1 cellular context compared by ENCODE assay signal in the genomic region with DNA sequence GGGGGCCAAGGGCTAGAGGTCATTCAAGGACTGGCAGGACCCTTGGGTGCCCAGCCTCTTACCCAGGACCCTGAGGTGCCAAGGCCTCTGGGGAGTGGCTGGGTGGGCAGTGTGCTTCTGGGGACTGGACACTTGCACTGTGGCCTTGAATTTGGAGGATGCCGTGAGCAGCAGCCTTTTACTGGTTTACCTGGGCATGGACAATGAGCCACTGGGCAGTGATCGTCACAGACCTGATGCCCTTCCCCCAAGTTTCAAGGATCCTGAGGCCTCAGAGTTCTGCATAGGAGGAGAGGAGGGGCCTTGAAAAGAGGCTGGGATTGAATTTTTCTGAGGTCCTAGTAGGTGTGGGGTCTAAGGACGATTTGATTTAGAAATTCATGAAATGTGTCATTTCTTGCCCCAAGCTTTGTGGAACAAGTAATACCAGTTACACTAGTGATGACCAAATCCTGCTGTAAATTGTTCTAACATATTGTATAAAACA.
TF ChIP-seq lines count a peak whose summit lies in the region.

No MANE protein-coding gene starts in this region.

TF ChIP-seq in GM23338, 12 proteins besides CTCF, POLR2A, EP300 and RAD21 (continued from another document):
- TF ChIP-seq, protein P1, sequence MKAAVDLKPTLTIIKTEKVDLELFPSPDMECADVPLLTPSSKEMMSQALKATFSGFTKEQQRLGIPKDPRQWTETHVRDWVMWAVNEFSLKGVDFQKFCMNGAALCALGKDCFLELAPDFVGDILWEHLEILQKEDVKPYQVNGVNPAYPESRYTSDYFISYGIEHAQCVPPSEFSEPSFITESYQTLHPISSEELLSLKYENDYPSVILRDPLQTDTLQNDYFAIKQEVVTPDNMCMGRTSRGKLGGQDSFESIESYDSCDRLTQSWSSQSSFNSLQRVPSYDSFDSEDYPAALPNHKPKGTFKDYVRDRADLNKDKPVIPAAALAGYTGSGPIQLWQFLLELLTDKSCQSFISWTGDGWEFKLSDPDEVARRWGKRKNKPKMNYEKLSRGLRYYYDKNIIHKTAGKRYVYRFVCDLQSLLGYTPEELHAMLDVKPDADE (IDR thresholded peaks at IDR 0.05): no peak
- TF ChIP-seq STAT1 (IDR thresholded peaks at IDR 0.05; ENCODE audit: unreplicated experiment) (no peak), CREB1 (CRISPR knock-in tag; IDR thresholded peaks at IDR 0.05; ENCODE audit: low read depth) (no peak), NANOG (IDR thresholded peaks at IDR 0.05; ENCODE audit: borderline replicate concordance) (no peak), ZNF331 (CRISPR knock-in tag; IDR thresholded peaks at IDR 0.05; ENCODE audit: low read depth) (no peak), JUNB (IDR thresholded peaks at IDR 0.05; ENCODE audit: unreplicated experiment) (no peak)
- TF ChIP-seq, protein P2, sequence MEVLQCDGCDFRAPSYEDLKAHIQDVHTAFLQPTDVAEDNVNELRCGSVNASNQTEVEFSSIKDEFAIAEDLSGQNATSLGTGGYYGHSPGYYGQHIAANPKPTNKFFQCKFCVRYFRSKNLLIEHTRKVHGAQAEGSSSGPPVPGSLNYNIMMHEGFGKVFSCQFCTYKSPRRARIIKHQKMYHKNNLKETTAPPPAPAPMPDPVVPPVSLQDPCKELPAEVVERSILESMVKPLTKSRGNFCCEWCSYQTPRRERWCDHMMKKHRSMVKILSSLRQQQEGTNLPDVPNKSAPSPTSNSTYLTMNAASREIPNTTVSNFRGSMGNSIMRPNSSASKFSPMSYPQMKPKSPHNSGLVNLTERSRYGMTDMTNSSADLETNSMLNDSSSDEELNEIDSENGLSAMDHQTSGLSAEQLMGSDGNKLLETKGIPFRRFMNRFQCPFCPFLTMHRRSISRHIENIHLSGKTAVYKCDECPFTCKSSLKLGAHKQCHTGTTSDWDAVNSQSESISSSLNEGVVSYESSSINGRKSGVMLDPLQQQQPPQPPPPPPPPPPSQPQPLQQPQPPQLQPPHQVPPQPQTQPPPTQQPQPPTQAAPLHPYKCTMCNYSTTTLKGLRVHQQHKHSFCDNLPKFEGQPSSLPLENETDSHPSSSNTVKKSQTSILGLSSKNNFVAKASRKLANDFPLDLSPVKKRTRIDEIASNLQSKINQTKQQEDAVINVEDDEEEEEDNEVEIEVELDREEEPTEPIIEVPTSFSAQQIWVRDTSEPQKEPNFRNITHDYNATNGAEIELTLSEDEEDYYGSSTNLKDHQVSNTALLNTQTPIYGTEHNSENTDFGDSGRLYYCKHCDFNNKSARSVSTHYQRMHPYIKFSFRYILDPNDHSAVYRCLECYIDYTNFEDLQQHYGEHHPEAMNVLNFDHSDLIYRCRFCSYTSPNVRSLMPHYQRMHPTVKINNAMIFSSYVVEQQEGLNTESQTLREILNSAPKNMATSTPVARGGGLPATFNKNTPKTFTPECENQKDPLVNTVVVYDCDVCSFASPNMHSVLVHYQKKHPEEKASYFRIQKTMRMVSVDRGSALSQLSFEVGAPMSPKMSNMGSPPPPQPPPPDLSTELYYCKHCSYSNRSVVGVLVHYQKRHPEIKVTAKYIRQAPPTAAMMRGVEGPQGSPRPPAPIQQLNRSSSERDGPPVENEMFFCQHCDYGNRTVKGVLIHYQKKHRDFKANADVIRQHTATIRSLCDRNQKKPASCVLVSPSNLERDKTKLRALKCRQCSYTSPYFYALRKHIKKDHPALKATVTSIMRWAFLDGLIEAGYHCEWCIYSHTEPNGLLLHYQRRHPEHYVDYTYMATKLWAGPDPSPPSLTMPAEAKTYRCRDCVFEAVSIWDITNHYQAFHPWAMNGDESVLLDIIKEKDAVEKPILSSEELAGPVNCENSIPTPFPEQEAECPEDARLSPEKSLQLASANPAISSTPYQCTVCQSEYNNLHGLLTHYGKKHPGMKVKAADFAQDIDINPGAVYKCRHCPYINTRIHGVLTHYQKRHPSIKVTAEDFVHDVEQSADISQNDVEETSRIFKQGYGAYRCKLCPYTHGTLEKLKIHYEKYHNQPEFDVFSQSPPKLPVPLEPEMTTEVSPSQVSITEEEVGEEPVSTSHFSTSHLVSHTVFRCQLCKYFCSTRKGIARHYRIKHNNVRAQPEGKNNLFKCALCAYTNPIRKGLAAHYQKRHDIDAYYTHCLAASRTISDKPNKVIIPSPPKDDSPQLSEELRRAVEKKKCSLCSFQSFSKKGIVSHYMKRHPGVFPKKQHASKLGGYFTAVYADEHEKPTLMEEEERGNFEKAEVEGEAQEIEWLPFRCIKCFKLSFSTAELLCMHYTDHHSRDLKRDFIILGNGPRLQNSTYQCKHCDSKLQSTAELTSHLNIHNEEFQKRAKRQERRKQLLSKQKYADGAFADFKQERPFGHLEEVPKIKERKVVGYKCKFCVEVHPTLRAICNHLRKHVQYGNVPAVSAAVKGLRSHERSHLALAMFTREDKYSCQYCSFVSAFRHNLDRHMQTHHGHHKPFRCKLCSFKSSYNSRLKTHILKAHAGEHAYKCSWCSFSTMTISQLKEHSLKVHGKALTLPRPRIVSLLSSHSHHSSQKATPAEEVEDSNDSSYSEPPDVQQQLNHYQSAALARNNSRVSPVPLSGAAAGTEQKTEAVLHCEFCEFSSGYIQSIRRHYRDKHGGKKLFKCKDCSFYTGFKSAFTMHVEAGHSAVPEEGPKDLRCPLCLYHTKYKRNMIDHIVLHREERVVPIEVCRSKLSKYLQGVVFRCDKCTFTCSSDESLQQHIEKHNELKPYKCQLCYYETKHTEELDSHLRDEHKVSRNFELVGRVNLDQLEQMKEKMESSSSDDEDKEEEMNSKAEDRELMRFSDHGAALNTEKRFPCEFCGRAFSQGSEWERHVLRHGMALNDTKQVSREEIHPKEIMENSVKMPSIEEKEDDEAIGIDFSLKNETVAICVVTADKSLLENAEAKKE (CRISPR knock-in tag; IDR thresholded peaks at IDR 0.05): no peak
